In genomic region chr2:43230481-43230880, GRCh38 we compare ENCODE assay signal across 18 cellular contexts. TPM values are rescaled to one million over a fixed set of nuclear protein-coding genes. Genes with fewer than 3 reads are reported as not detected.
DNase-seq lines count a peak whose midpoint lies in the region; ATAC-seq and TF ChIP-seq lines count a peak whose summit lies in the region.
"Had no signal": no experiment of that assay in that cellular context is flagged by ENCODE, and none has a peak within 500 bp of the region (broad histone marks: within the 10 kb centered on the region; RNA-seq: fewer than 3 reads in every experiment).

No MANE protein-coding gene starts in this region.

- H3K27ac ChIP-seq in CD8-positive, alpha-beta memory T cell (ENCODE audit: low read depth, low read length) = no peak overlapping the region
- H3K27ac ChIP-seq in neutrophil = peak overlapping the region; percentile 97
- H3K27ac ChIP-seq: epithelial cell of prostate had no signal

- peaks cover 0 to 12% of the 10 kb centered on the region in 2 donors for H3K27me3 Mint-ChIP-seq in CD8-positive, alpha-beta memory T cell
- no peaks in the 10 kb centered on the region for H3K27me3 Mint-ChIP-seq in activated B cell treated with CpG ODN at 0.5 μM for 24 hours

- intact Hi-C loops in activated B cell treated with CpG ODN at 0.5 μM for 24 hours (cut with micrococcal nuclease) (no loop called here), left ventricle myocardium superior (cut with micrococcal nuclease) (loop anchor here (2.0 kb wide), 1 partner anchor 254 kb away; no protein-coding TSS in a partner anchor)

- H3K36me3 Mint-ChIP-seq in CD8-positive, alpha-beta memory T cell = peaks cover 0 to 48% (median 7%) of the 10 kb centered on the region in 3 donors
- peaks cover 35% of the 10 kb centered on the region for H3K36me3 Mint-ChIP-seq in activated B cell treated with CpG ODN at 0.5 μM for 24 hours (ENCODE audit: low read depth)

- H3K9me3 ChIP-seq in CD8-positive, alpha-beta memory T cell (ENCODE audit: low read length) = no peaks in the 10 kb centered on the region
- H3K9me3 ChIP-seq in neutrophil = no peaks in the 10 kb centered on the region
- H3K9me3 ChIP-seq: gastroesophageal sphincter had no signal

- POLR2A ChIA-PET in CD8-positive, alpha-beta memory T cell (lab: Charles Lee) = interaction anchor here (4.4 kb wide), 1 partner anchor 11 kb away, joined by 40 read pairs; no protein-coding TSS in a partner anchor
- POLR2A ChIA-PET in activated B cell treated with CpG ODN at 0.5 μM for 24 hours (lab: Charles Lee) = interaction anchor here (4.3 to 13.9 kb wide), 3 partner anchors 9 to 100 kb away, joined by 43 to 561 read pairs (median 58); no protein-coding TSS in a partner anchor

- no peak overlapping the region for H3K4me3 ChIP-seq in CD8-positive, alpha-beta memory T cell (ENCODE audit: low read length)
- H3K4me3 ChIP-seq in neutrophil (ENCODE audit: low read depth in 1 of 2, low read length in 1 of 2) = no peak overlapping the region
- H3K4me3 ChIP-seq: gastroesophageal sphincter had no signal

- H3K9me3 Mint-ChIP-seq in CD8-positive, alpha-beta memory T cell = peaks cover 0 to 2% (median 0%) of the 10 kb centered on the region in 5 donors
- no peaks in the 10 kb centered on the region for H3K9me3 Mint-ChIP-seq in activated B cell treated with CpG ODN at 0.5 μM for 24 hours
- H3K9me3 Mint-ChIP-seq: activated naive CD4-positive, alpha-beta T cell treated with anti-CD3 and anti-CD28 coated beads for 36 hours; neural crest cell had no signal

- H3K4me1 ChIP-seq in CD8-positive, alpha-beta memory T cell (ENCODE audit: insufficient read depth, low read length) = peaks cover 24% of the 10 kb centered on the region
- H3K4me1 ChIP-seq in neutrophil (ENCODE audit: control insufficient read depth in 1 of 2, insufficient read depth in 1 of 2, low read depth in 1 of 2, low read length in 1 of 2) = peaks cover 77 to 81% of the 10 kb centered on the region in 2 experiments

- peaks cover 13% of the 10 kb centered on the region for H3K36me3 ChIP-seq in CD8-positive, alpha-beta memory T cell (ENCODE audit: insufficient read depth, low read length)
- peaks cover 6% of the 10 kb centered on the region for H3K36me3 ChIP-seq in neutrophil

- peaks cover 23 to 34% (median 24%) of the 10 kb centered on the region in 3 donors for H3K4me1 Mint-ChIP-seq in CD8-positive, alpha-beta memory T cell
- peaks cover 54% of the 10 kb centered on the region for H3K4me1 Mint-ChIP-seq in activated B cell treated with CpG ODN at 0.5 μM for 24 hours

- no peaks in the 10 kb centered on the region for H3K27me3 ChIP-seq in CD8-positive, alpha-beta memory T cell (ENCODE audit: insufficient read depth, low read length, poor library complexity, severe bottlenecking)
- H3K27me3 ChIP-seq in neutrophil = no peaks in the 10 kb centered on the region
- H3K27me3 ChIP-seq: gastroesophageal sphincter had no signal

- CTCF ChIA-PET in CD8-positive, alpha-beta memory T cell (lab: Charles Lee) = interaction anchor here (1.7 to 19.6 kb wide), 6 partner anchors 11 to 254 kb away, joined by 4 to 820 read pairs (median 32); no protein-coding TSS in a partner anchor
- CTCF ChIA-PET in activated B cell treated with CpG ODN at 0.5 μM for 24 hours (lab: Charles Lee) = interaction anchor here (1.8 to 12.6 kb wide), 8 partner anchors 10 to 284 kb away, joined by 12 to 336 read pairs (median 37); no protein-coding TSS in a partner anchor

- TF ChIP-seq CTCF in activated B cell treated with CpG ODN at 0.5 μM for 24 hours (IDR thresholded peaks at IDR 0.05) (no peak), neutrophil (IDR thresholded peaks at IDR 0.05) (no peak)

- H3K27ac Mint-ChIP-seq in CD8-positive, alpha-beta memory T cell = peak overlapping the region in 6 of 8 donors; percentile 21 to 97 (median 84)
- peak overlapping the region; percentile 30 for H3K27ac Mint-ChIP-seq in activated B cell treated with CpG ODN at 0.5 μM for 24 hours
- H3K27ac Mint-ChIP-seq: activated naive CD4-positive, alpha-beta T cell treated with anti-CD3 and anti-CD28 coated beads for 36 hours had no signal

- no peak for DNase-seq in CD8-positive, alpha-beta memory T cell
- peak; percentile 40 for DNase-seq in HT-29 (ENCODE audit: low spot score)
- DNase-seq in activated B cell treated with CpG ODN at 0.5 μM for 24 hours = no peak
- no peak for DNase-seq in activated CD4-positive, alpha-beta T cell treated with anti-CD3 and anti-CD28 coated beads for 48 hours
- DNase-seq in activated CD4-positive, alpha-beta T cell treated with anti-CD3 and anti-CD28 coated beads, Interleukin-2, amount 50 U/mL, for 1 hour = no peak
- no peak for DNase-seq in left ventricle myocardium superior
- no peak for DNase-seq in NK-92 treated with Interleukin-12 subunit alpha and Interleukin-12 subunit beta, amount 100 ng/mL, for 24 hours (lab: John Stamatoyannopoulos, UW)
- DNase-seq: activated CD4-positive, alpha-beta T cell treated with anti-CD3 and anti-CD28 coated beads for 4 hours; activated naive CD4-positive, alpha-beta T cell treated with anti-CD3 and anti-CD28 coated beads for 36 hours; activated T-cell treated with anti-CD3 and anti-CD28 coated beads for 4 hours; cortex of kidney; NCI-H1048; NCI-H2171 treated with DMSO at 0.1 percent for 48 hours; SHP77 treated with DMSO at 0.1 percent for 48 hours had no signal

- H3K4me3 Mint-ChIP-seq in CD8-positive, alpha-beta memory T cell = peak overlapping the region in 1 of 7 donors; percentile 27
- no peak overlapping the region for H3K4me3 Mint-ChIP-seq in activated B cell treated with CpG ODN at 0.5 μM for 24 hours
- H3K4me3 Mint-ChIP-seq: activated naive CD4-positive, alpha-beta T cell treated with anti-CD3 and anti-CD28 coated beads for 36 hours; neural crest cell had no signal

- ATAC-seq in activated B cell treated with CpG ODN at 0.5 μM for 24 hours (ENCODE audit: low read depth) (no peak), left ventricle myocardium superior (no peak)
- ATAC-seq: gastroesophageal sphincter had no signal

RNA-seq across cellular contexts. Expression of gene ZFP36L2, which starts 4.1 kb away (rescaled TPM):
- 10 to 100 TPM; 98.0 to 98.6 TPM for total RNA-seq in CD8-positive, alpha-beta memory T cell
- polyA plus RNA-seq in CD8-positive, alpha-beta memory T cell = 737 TPM
- 19.4 and 20.5 TPM in 2 replicates for total RNA-seq in HT-29 (2014; rRNA removed; shearing (Covaris generic))
- total RNA-seq in activated B cell treated with CpG ODN at 0.5 μM for 24 hours = 56.7 and 62.1 TPM in 2 replicates
- total RNA-seq in left ventricle myocardium superior = 55.0 TPM
